8 cellular contexts compared by ENCODE assay signal in genomic region chr4:53702334-53703266, GRCh38.
DNase-seq lines count a peak whose midpoint lies in the region; ATAC-seq and TF ChIP-seq lines count a peak whose summit lies in the region.

No MANE protein-coding gene starts in this region.

- H3K4me3 Mint-ChIP-seq in brain, result peak overlapping the region in 3 of 5 experiments; percentile 6 to 70 (median 41)

- H3K27me3 Mint-ChIP-seq in brain, result peaks cover 6% of the 10 kb centered on the region

- TF ChIP-seq CTCF in brain (conservative IDR thresholded peaks at IDR 0.05), result peak in 1 of 2 experiments; percentile 28

- ATAC-seq in GM19455 (IDR thresholded peaks at IDR 0.05; ENCODE audit: unreplicated experiment) (peak; percentile 79), HG03457 (IDR thresholded peaks at IDR 0.05; ENCODE audit: unreplicated experiment) (peak; percentile 69)

- H3K36me3 ChIP-seq in skeletal muscle tissue (ENCODE audit: control insufficient read depth in 3 of 3, insufficient read depth in 3 of 3, low read length in 3 of 3), result no peaks in the 10 kb centered on the region
- H3K36me3 ChIP-seq in effector memory CD4-positive, alpha-beta T cell (ENCODE audit: control insufficient read depth, insufficient read depth, low read length), result no peaks in the 10 kb centered on the region

- H3K36me3 Mint-ChIP-seq in brain, result no peaks in the 10 kb centered on the region

- peak overlapping the region in 2 of 3 donors; percentile 44 to 62 for H3K9ac ChIP-seq in skeletal muscle tissue (ENCODE audit: low read depth in 1 of 3, low read length in 3 of 3)

- H3K4me3 ChIP-seq in skeletal muscle tissue (ENCODE audit: low read length in 3 of 3), result peak overlapping the region; percentile 58 to 68 (median 62)
- no peak overlapping the region for H3K4me3 ChIP-seq in effector memory CD4-positive, alpha-beta T cell (ENCODE audit: insufficient read depth, low read depth, low read length, poor library complexity, severe bottlenecking)

- H3K27ac Mint-ChIP-seq in brain, result peak overlapping the region; percentile 17 to 89 (median 40)

- no peaks in the 10 kb centered on the region for H3K9me3 ChIP-seq in skeletal muscle tissue (ENCODE audit: control insufficient read depth in 3 of 3, low read length in 3 of 3)
- H3K9me3 ChIP-seq in effector memory CD4-positive, alpha-beta T cell (ENCODE audit: control insufficient read depth, low read length), result no peaks in the 10 kb centered on the region

- peaks cover 16% of the 10 kb centered on the region for H3K4me1 Mint-ChIP-seq in brain

- H3K27ac ChIP-seq in skeletal muscle tissue (ENCODE audit: low read depth, low read length), result peak overlapping the region; percentile 51
- no peak overlapping the region for H3K27ac ChIP-seq in effector memory CD4-positive, alpha-beta T cell (ENCODE audit: insufficient read depth, low read length, poor library complexity, severe bottlenecking)

- H3K27me3 ChIP-seq in skeletal muscle tissue (ENCODE audit: control insufficient read depth in 3 of 3, insufficient read depth in 3 of 3, low read length in 3 of 3), result peaks cover 0 to 5% (median 0%) of the 10 kb centered on the region in 3 donors
- no peaks in the 10 kb centered on the region for H3K27me3 ChIP-seq in effector memory CD4-positive, alpha-beta T cell (replicated peaks; ENCODE audit: control insufficient read depth, insufficient read depth, low read length, poor library complexity, severe bottlenecking)

- peaks cover 14 to 23% (median 17%) of the 10 kb centered on the region in 3 donors for H3K4me1 ChIP-seq in skeletal muscle tissue (ENCODE audit: control insufficient read depth in 3 of 3, insufficient read depth in 3 of 3, low read length in 3 of 3)
- peaks cover 4% of the 10 kb centered on the region for H3K4me1 ChIP-seq in effector memory CD4-positive, alpha-beta T cell (ENCODE audit: control insufficient read depth, insufficient read depth, low read length, poor library complexity, severe bottlenecking)

- H3K9me3 Mint-ChIP-seq in brain, result peaks cover 0 to 3% (median 3%) of the 10 kb centered on the region in 5 experiments

- DNase-seq in DMS79 (lab: John Stamatoyannopoulos, UW), result peak; percentile 58
- peak; percentile 98 for DNase-seq in NCI-H69 (lab: John Stamatoyannopoulos, UW)
- peak; percentile 24 for DNase-seq in inferior parietal cortex (ENCODE audit: extremely low spot score)
- DNase-seq in effector memory CD4-positive, alpha-beta T cell, result no peak

Comparison
In these comparisons a context has a peak if more than half of its experiments do, and no peak if none do; other contexts are left out.
1. DNase-seq: peak in DMS79 (single experiment), NCI-H69 (single experiment) and inferior parietal cortex (single experiment); none in effector memory CD4-positive, alpha-beta T cell (0 of 3).